Comparison of ENCODE assay signal across 22 cellular contexts in genomic region chr12:87870493-87870892, GRCh38.
"Had no signal": no experiment of that assay in that cellular context is flagged by ENCODE, and none has a peak within 500 bp of the region (broad histone marks: within the 10 kb centered on the region; RNA-seq: fewer than 3 reads in every experiment).

No MANE protein-coding gene starts in this region.

- DNase-seq: activated B cell treated with CpG ODN at 0.5 μM for 24 hours; activated CD4-positive, alpha-beta T cell treated with anti-CD3 and anti-CD28 coated beads for 36 hours; activated CD4-positive, alpha-beta T cell treated with anti-CD3 and anti-CD28 coated beads, Interleukin-2, amount 50 U/mL, for 4 hours; activated CD8-positive, alpha-beta memory T cell treated with anti-CD3 and anti-CD28 coated beads for 24 hours; activated CD8-positive, alpha-beta memory T cell treated with anti-CD3 and anti-CD28 coated beads, Interleukin-2, amount 50 U/mL, for 48 hours; activated naive CD4-positive, alpha-beta T cell treated with Interleukin-2 at 50 U/mL for 16 hours; activated naive CD8-positive, alpha-beta T cell treated with anti-CD3 and anti-CD28 coated beads for 36 hours; activated T-cell treated with anti-CD3 and anti-CD28 coated beads, Interleukin-2, amount 50 U/mL, for 4 hours; effector memory CD8-positive, alpha-beta T cell; left ventricle myocardium superior; nephron progenitor cell; psoas muscle; stimulated activated CD4-positive, alpha-beta T cell treated with anti-CD3 and anti-CD28 coated beads, Interleukin-4, amount 100 ng/mL, for 24 hours; stimulated activated naive CD4-positive, alpha-beta T cell treated with Interleukin-2 at 50 U/mL for 16 hours; T-helper 1 cell; T1000; upper lobe of left lung had no signal

- H3K27me3 Mint-ChIP-seq: activated B cell treated with CpG ODN at 0.5 μM for 24 hours; activated CD4-positive, alpha-beta T cell treated with anti-CD3 and anti-CD28 coated beads for 36 hours; activated naive CD8-positive, alpha-beta T cell treated with anti-CD3 and anti-CD28 coated beads for 36 hours; central memory CD8-positive, alpha-beta T cell; effector memory CD8-positive, alpha-beta T cell had no signal

- H3K36me3 ChIP-seq: breast epithelium, esophagus muscularis mucosa, right atrium auricular region, upper lobe of left lung had no signal

- H3K27me3 ChIP-seq: breast epithelium, esophagus muscularis mucosa, right atrium auricular region, upper lobe of left lung had no signal

- H3K4me1 ChIP-seq: breast epithelium, esophagus muscularis mucosa, psoas muscle, right atrium auricular region, upper lobe of left lung had no signal

- H3K9me3 Mint-ChIP-seq: activated B cell treated with CpG ODN at 0.5 μM for 24 hours; activated T-cell treated with anti-CD3 and anti-CD28 coated beads, Interleukin-2, amount 50 U/mL, for 4 hours; activated T-helper 2 cell treated with anti-CD3 and anti-CD28 coated beads, Interferon-gamma antibody, Interleukin-2, Interleukin-4, amounts not matched to agents 10 μg/mL and 5 μg/mL and 100 μg/mL, durations not matched to agents 14 hours and 24 hours and 36 hours; nephron progenitor cell had no signal

- H3K4me3 Mint-ChIP-seq: activated B cell treated with CpG ODN at 0.5 μM for 24 hours; activated CD4-positive, alpha-beta T cell treated with anti-CD3 and anti-CD28 coated beads for 36 hours; activated naive CD8-positive, alpha-beta T cell treated with anti-CD3 and anti-CD28 coated beads for 36 hours; activated T-cell treated with anti-CD3 and anti-CD28 coated beads, Interleukin-2, amount 50 U/mL, for 4 hours; central memory CD8-positive, alpha-beta T cell; effector memory CD8-positive, alpha-beta T cell; nephron progenitor cell had no signal

- H3K4me3 ChIP-seq: breast epithelium, esophagus muscularis mucosa, psoas muscle, right atrium auricular region, upper lobe of left lung had no signal

- ATAC-seq: activated CD4-positive, alpha-beta T cell treated with anti-CD3 and anti-CD28 coated beads for 36 hours; activated T-cell treated with anti-CD3 and anti-CD28 coated beads, Interleukin-2, amount 50 U/mL, for 4 hours; effector memory CD8-positive, alpha-beta T cell; left ventricle myocardium superior; psoas muscle had no signal

- H3K27ac Mint-ChIP-seq: activated B cell treated with CpG ODN at 0.5 μM for 24 hours; activated CD4-positive, alpha-beta T cell treated with anti-CD3 and anti-CD28 coated beads for 36 hours; activated naive CD8-positive, alpha-beta T cell treated with anti-CD3 and anti-CD28 coated beads for 36 hours; activated T-helper 2 cell treated with anti-CD3 and anti-CD28 coated beads, Interferon-gamma antibody, Interleukin-2, Interleukin-4, amounts not matched to agents 10 μg/mL and 5 μg/mL and 100 μg/mL, durations not matched to agents 14 hours and 24 hours and 36 hours; effector memory CD8-positive, alpha-beta T cell; nephron progenitor cell had no signal

- H3K36me3 Mint-ChIP-seq: activated naive CD8-positive, alpha-beta T cell treated with anti-CD3 and anti-CD28 coated beads for 36 hours had no signal

- H3K27ac ChIP-seq: breast epithelium, esophagus muscularis mucosa, psoas muscle, right atrium auricular region, upper lobe of left lung had no signal

- H3K4me1 Mint-ChIP-seq: activated B cell treated with CpG ODN at 0.5 μM for 24 hours; activated CD4-positive, alpha-beta T cell treated with anti-CD3 and anti-CD28 coated beads for 36 hours; activated naive CD8-positive, alpha-beta T cell treated with anti-CD3 and anti-CD28 coated beads for 36 hours; central memory CD8-positive, alpha-beta T cell; nephron progenitor cell had no signal

- H3K9me3 ChIP-seq: breast epithelium, esophagus muscularis mucosa, psoas muscle, right atrium auricular region, upper lobe of left lung had no signal
